8 cellular contexts compared by ENCODE assay signal in the genomic region with DNA sequence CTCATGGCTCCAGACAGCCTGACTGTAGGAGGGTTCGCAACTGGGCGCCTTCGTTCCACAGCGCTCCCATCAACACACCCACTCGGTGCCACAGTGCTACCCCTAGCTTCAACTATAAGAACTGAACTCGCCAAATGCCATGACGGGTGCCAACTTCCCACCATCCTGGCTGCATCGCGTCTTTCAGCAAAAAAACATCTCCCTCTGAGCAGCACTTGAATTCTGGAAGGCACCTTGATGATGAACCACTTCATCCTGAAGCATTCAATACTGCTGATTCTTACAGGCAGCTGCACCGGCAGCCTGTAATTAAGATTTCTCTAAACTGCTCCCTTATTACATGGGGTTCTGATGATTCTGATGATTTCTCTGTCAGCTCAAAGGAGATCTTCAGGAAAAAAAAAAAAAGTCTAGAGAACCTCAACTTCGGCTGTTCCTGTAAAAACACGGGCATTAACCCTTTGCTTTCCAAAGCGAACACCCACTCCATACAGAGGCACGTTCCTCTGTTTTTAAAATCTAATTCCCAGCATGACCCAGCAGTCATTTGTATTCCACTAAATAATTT. TPM values are rescaled to one million over a fixed set of nuclear protein-coding genes. Genes with fewer than 3 reads are reported as not detected.
A peak's percentile ranks its signal among the peaks of the same experiment; 100 is the strongest.
DNase-seq lines count a peak whose midpoint lies in the region; ATAC-seq and TF ChIP-seq lines count a peak whose summit lies in the region.

No MANE protein-coding gene starts in this region.

- H3K36me3 ChIP-seq in BE2C (no peaks in the 10 kb centered on the region), H7 (replicated peaks; ENCODE audit: control insufficient read depth, insufficient read depth, low read length) (no peaks in the 10 kb centered on the region), adrenal gland (replicated peaks in 1 of 2) (no peaks in the 10 kb centered on the region), heart right ventricle (no peaks in the 10 kb centered on the region)

- WGBS in adrenal gland, 4 donors: 0 to 2% (median 0%) methylated on average over 12 to 14 of the region's 14 CpGs
- WGBS in heart right ventricle, 2 donors: 0 to 1% methylated on average over 14 of the region's 14 CpGs

- H3K4me3 ChIP-seq in BE2C (ENCODE audit: low read depth, low read length) (peak overlapping the region; percentile 84), H7 (ENCODE audit: insufficient read depth, low read depth, low read length) (peak overlapping the region; percentile 74), adrenal gland (peak overlapping the region; percentile 3 to 94 (median 66)), heart right ventricle (peak overlapping the region; percentile 80 to 99 (median 94))

- no peaks in the 10 kb centered on the region for H3K27me3 Mint-ChIP-seq in osteocyte (ENCODE audit: unreplicated experiment)

- peaks cover 11% of the 10 kb centered on the region for H3K4me1 ChIP-seq in BE2C
- peaks cover 8 to 30% of the 10 kb centered on the region in 2 donors for H3K4me1 ChIP-seq in adrenal gland (replicated peaks in 1 of 2)
- peaks cover 0 to 54% (median 38%) of the 10 kb centered on the region in 9 donors for H3K4me1 ChIP-seq in heart right ventricle

- peaks cover 56% of the 10 kb centered on the region for H3K4me1 Mint-ChIP-seq in osteocyte (ENCODE audit: unreplicated experiment)

- peak; percentile 44 for DNase-seq in BE2C
- DNase-seq in H7: peak; percentile 50
- peak; percentile 75 for DNase-seq in RPMI7951 (ENCODE audit: low read depth)
- DNase-seq in adrenal gland: peak; percentile 37 to 81 (median 54)
- peak; percentile 56 to 67 for DNase-seq in heart right ventricle
- DNase-seq in osteocyte (ENCODE audit: extremely low spot score, unreplicated experiment): peak; percentile 87
- DNase-seq in NCI-H774 (lab: John Stamatoyannopoulos, UW): no peak

- no peaks in the 10 kb centered on the region for H3K9me3 ChIP-seq in BE2C
- no peaks in the 10 kb centered on the region for H3K9me3 ChIP-seq in adrenal gland (replicated peaks in 1 of 3)
- no peaks in the 10 kb centered on the region for H3K9me3 ChIP-seq in heart right ventricle

- no peaks in the 10 kb centered on the region for H3K9me3 Mint-ChIP-seq in osteocyte (ENCODE audit: unreplicated experiment)

- peak overlapping the region; percentile 93 for H3K27ac Mint-ChIP-seq in osteocyte (ENCODE audit: unreplicated experiment)

- peak; percentile 48 to 85 (median 82) for ATAC-seq in heart right ventricle
- no peak for ATAC-seq in HG02938 (IDR thresholded peaks at IDR 0.05; ENCODE audit: unreplicated experiment)

- H3K27me3 ChIP-seq in BE2C (no peaks in the 10 kb centered on the region), H7 (ENCODE audit: control insufficient read depth, insufficient read depth, low read length) (peaks cover 7% of the 10 kb centered on the region), adrenal gland (no peaks in the 10 kb centered on the region), heart right ventricle (peaks cover 0 to 12% (median 0%) of the 10 kb centered on the region in 7 donors)

- TF ChIP-seq POLR2A in adrenal gland (IDR thresholded peaks at IDR 0.05): no peak

- H3K4me3 Mint-ChIP-seq in osteocyte (ENCODE audit: unreplicated experiment): peak overlapping the region; percentile 85

- peak; percentile 42 for TF ChIP-seq CTCF in BE2C (IDR thresholded peaks at IDR 0.05; ENCODE audit: low read depth, low read length)
- TF ChIP-seq CTCF in adrenal gland (IDR thresholded peaks at IDR 0.05): peak; percentile 13 to 59 (median 46)
- TF ChIP-seq CTCF in heart right ventricle (IDR thresholded peaks at IDR 0.05): peak; percentile 34 to 65 (median 49)
- peak; percentile 66 for TF ChIP-seq CTCF in osteocyte (IDR thresholded peaks at IDR 0.05)

- H3K27ac ChIP-seq in adrenal gland: peak overlapping the region in 2 of 5 donors; percentile 18 to 88
- H3K27ac ChIP-seq in heart right ventricle: peak overlapping the region; percentile 84 to 93 (median 90)

- intact Hi-C loops in adrenal gland (cut with DNase I): no loop called here
- intact Hi-C loops in heart right ventricle (cut with DNase I): loop anchor here in 9 of 10 donors (2.0 to 10.0 kb wide), 9 partner anchors 39 to 109 kb away; no protein-coding TSS in a partner anchor

- H3K36me3 Mint-ChIP-seq in osteocyte (ENCODE audit: unreplicated experiment): no peaks in the 10 kb centered on the region

RNA-seq across cellular contexts. Expression of a gene that starts 1.2 kb away (rescaled TPM):
- polyA plus RNA-seq in BE2C (2012; ENCODE audit: insufficient read depth, insufficient read length, low read depth): 61.0 TPM
- 14.0 and 14.3 TPM in 2 replicates for total RNA-seq in H7 (2014; rRNA removed; shearing (Covaris generic))
- 18.4 and 20.6 TPM in 2 replicates for total RNA-seq in RPMI7951 (2014; rRNA removed; shearing (Covaris generic))
- 10 to 100 TPM; 11.4 to 34.3 (median 18.7) TPM for total RNA-seq in adrenal gland
- polyA plus RNA-seq in adrenal gland: 10 to 100 TPM in 1 of 3 donors, 1 to 10 TPM in 2; 7.9 to 12.9 (median 9.5) TPM
- 10 to 100 TPM; 16.2 to 27.9 (median 23.2) TPM for total RNA-seq in heart right ventricle
- polyA plus RNA-seq in heart right ventricle: 10 to 100 TPM; 15.9 to 17.0 TPM
- 63.9 and 66.6 TPM in 2 replicates for total RNA-seq in osteocyte

Comparison
In these comparisons a context has a peak if more than half of its experiments do, and no peak if none do; other contexts are left out.
1. intact Hi-C loops: an anchor here in heart right ventricle (2.0 to 10.0 kb wide); none called in adrenal gland.